10 cellular contexts compared by ENCODE assay signal in the genomic region with DNA sequence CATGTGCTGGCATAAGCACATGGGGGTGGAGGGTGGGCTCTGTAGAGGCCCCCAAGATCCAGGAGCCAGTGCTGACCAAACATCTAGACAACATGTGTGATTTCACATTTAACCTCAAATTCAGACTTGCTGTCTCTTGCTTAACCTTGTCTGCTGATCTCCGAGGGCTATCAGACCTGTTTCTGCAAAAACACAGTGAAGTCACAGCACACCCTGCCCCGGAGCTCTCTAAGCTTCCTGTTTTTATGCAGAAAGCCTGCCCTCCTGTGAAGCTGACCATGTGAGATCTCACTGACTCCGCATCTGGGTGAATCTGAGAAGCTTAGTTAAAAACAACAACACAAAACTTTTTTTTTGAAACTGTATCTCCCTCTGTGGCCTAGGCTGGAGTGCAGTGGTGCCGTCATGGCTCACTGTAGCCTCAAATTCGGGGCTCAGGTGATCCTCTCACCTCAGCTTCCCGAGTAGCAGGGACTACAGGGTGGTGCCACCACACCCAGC. TPM values are rescaled to one million over a fixed set of nuclear protein-coding genes. Genes with fewer than 3 reads are reported as not detected.
DNase-seq lines count a peak whose midpoint lies in the region; ATAC-seq and TF ChIP-seq lines count a peak whose summit lies in the region.
"Had no signal": no experiment of that assay in that cellular context is flagged by ENCODE, and none has a peak within 500 bp of the region (broad histone marks: within the 10 kb centered on the region; RNA-seq: fewer than 3 reads in every experiment).

No MANE protein-coding gene starts in this region.

- no peaks in the 10 kb centered on the region for H3K9me3 Mint-ChIP-seq in CD4-positive, CD25-positive, alpha-beta regulatory T cell

- H3K4me3 Mint-ChIP-seq in CD4-positive, CD25-positive, alpha-beta regulatory T cell: peak overlapping the region; percentile 73 to 79 (median 76)

- H3K36me3 Mint-ChIP-seq in CD4-positive, CD25-positive, alpha-beta regulatory T cell: peaks cover 3% of the 10 kb centered on the region

- intact Hi-C loops in colonic mucosa (cut with DNase I): no loop called here

- no peak for TF ChIP-seq CTCF in colonic mucosa (IDR thresholded peaks at IDR 0.05)

- no peaks in the 10 kb centered on the region for H3K27me3 ChIP-seq in CD4-positive, CD25-positive, alpha-beta regulatory T cell (ENCODE audit: control insufficient read depth, insufficient read depth, low read length)
- H3K27me3 ChIP-seq in colonic mucosa: no peaks in the 10 kb centered on the region
- no peaks in the 10 kb centered on the region for H3K27me3 ChIP-seq in mucosa of rectum (ENCODE audit: control insufficient read depth in 2 of 2, insufficient read depth in 2 of 2, low read length in 2 of 2)

- peak overlapping the region; percentile 78 for H3K27ac ChIP-seq in CD4-positive, CD25-positive, alpha-beta regulatory T cell (ENCODE audit: insufficient read depth, low read length, poor library complexity, severe bottlenecking)
- H3K27ac ChIP-seq in colonic mucosa (peak overlapping the region; percentile 55), mucosa of rectum (ENCODE audit: low read depth in 2 of 2, low read length in 2 of 2) (peak overlapping the region; percentile 68 to 74)

- ATAC-seq in CD4-positive, CD25-positive, alpha-beta regulatory T cell (ENCODE audit: low read depth in 2 of 2): peak; percentile 99
- no peak for ATAC-seq in GM19023 (IDR thresholded peaks at IDR 0.05; ENCODE audit: unreplicated experiment)
- no peak for ATAC-seq in HG02763 (IDR thresholded peaks at IDR 0.05; ENCODE audit: unreplicated experiment)
- no peak for ATAC-seq in GM18502 (IDR thresholded peaks at IDR 0.05; ENCODE audit: poor library complexity, unreplicated experiment)

- no peaks in the 10 kb centered on the region for H3K9me3 ChIP-seq in CD4-positive, CD25-positive, alpha-beta regulatory T cell (ENCODE audit: control insufficient read depth in 2 of 2, low read length in 2 of 2)
- H3K9me3 ChIP-seq in colonic mucosa: no peaks in the 10 kb centered on the region
- no peaks in the 10 kb centered on the region for H3K9me3 ChIP-seq in mucosa of rectum (ENCODE audit: control insufficient read depth in 2 of 2, low read length in 2 of 2)

- no peaks in the 10 kb centered on the region for H3K36me3 ChIP-seq in CD4-positive, CD25-positive, alpha-beta regulatory T cell (ENCODE audit: control insufficient read depth, insufficient read depth, low read length)
- H3K36me3 ChIP-seq in colonic mucosa: no peaks in the 10 kb centered on the region
- H3K36me3 ChIP-seq in mucosa of rectum (ENCODE audit: control insufficient read depth in 2 of 2, insufficient read depth in 2 of 2, low read length in 2 of 2): no peaks in the 10 kb centered on the region

- peaks cover 8 to 65% (median 23%) of the 10 kb centered on the region in 4 donors for H3K4me1 Mint-ChIP-seq in CD4-positive, CD25-positive, alpha-beta regulatory T cell

- H3K9ac ChIP-seq in colonic mucosa (ENCODE audit: low read depth in 2 of 2, low read length in 2 of 2): no peak overlapping the region
- H3K9ac ChIP-seq in mucosa of rectum (ENCODE audit: low read depth in 1 of 2, low read length in 2 of 2): peak overlapping the region in 1 of 2 donors; percentile 17

- peak; percentile 32 to 97 (median 84) for DNase-seq in CD4-positive, CD25-positive, alpha-beta regulatory T cell
- DNase-seq in SKM-1 (lab: John Stamatoyannopoulos, UW; ENCODE audit: unreplicated experiment) (peak; percentile 89), colonic mucosa (no peak), NCI-H2171 treated with DMSO at 0.1 percent for 48 hours (lab: John Stamatoyannopoulos, UW) (no peak)
- DNase-seq: NCI-H1436 treated with DMSO at 0.1 percent for 48 hours had no signal

- peak overlapping the region; percentile 29 for H3K4me3 ChIP-seq in CD4-positive, CD25-positive, alpha-beta regulatory T cell (ENCODE audit: low read depth, low read length)
- H3K4me3 ChIP-seq in colonic mucosa: no peak overlapping the region
- H3K4me3 ChIP-seq in mucosa of rectum (ENCODE audit: low read length in 2 of 2): no peak overlapping the region

- peaks cover 58% of the 10 kb centered on the region for H3K4me1 ChIP-seq in CD4-positive, CD25-positive, alpha-beta regulatory T cell (ENCODE audit: control insufficient read depth, insufficient read depth, low read length, poor library complexity, severe bottlenecking)
- H3K4me1 ChIP-seq in colonic mucosa: no peaks in the 10 kb centered on the region
- peaks cover 0 to 3% of the 10 kb centered on the region in 2 donors for H3K4me1 ChIP-seq in mucosa of rectum (ENCODE audit: control insufficient read depth in 2 of 2, insufficient read depth in 2 of 2, low read length in 2 of 2)

- no peaks in the 10 kb centered on the region for H3K27me3 Mint-ChIP-seq in CD4-positive, CD25-positive, alpha-beta regulatory T cell

- peak overlapping the region; percentile 99 to 100 (median 99) for H3K27ac Mint-ChIP-seq in CD4-positive, CD25-positive, alpha-beta regulatory T cell

RNA-seq across cellular contexts. Expression of gene DPEP2, which starts 6.6 kb away (rescaled TPM):
- 52.4 TPM for total RNA-seq in CD4-positive, CD25-positive, alpha-beta regulatory T cell
- 10 to 100 TPM; 52.2 to 70.0 (median 63.4) TPM for polyA plus RNA-seq in CD4-positive, CD25-positive, alpha-beta regulatory T cell
- total RNA-seq in colonic mucosa: under 1 TPM; 0.88 to 0.96 TPM
- total RNA-seq: Daoy had no signal

RNA-seq across cellular contexts. Expression of gene DPEP2NB, which starts 9.9 kb away (rescaled TPM):
- total RNA-seq in CD4-positive, CD25-positive, alpha-beta regulatory T cell: not detected
- polyA plus RNA-seq in CD4-positive, CD25-positive, alpha-beta regulatory T cell: not detected
- not detected for total RNA-seq in colonic mucosa
- total RNA-seq: Daoy had no signal

RNA-seq across cellular contexts. Expression of gene DDX28, which starts 17.2 kb away (rescaled TPM):
- 14.9 TPM for total RNA-seq in CD4-positive, CD25-positive, alpha-beta regulatory T cell
- polyA plus RNA-seq in CD4-positive, CD25-positive, alpha-beta regulatory T cell: 10 to 100 TPM; 48.0 to 68.2 (median 63.9) TPM
- 10 to 100 TPM in 1 of 2 donors, 1 to 10 TPM in 1; 6.8 to 10.7 TPM for total RNA-seq in colonic mucosa

RNA-seq across cellular contexts. Expression of gene DUS2, which starts 17.2 kb away (rescaled TPM):
- total RNA-seq in CD4-positive, CD25-positive, alpha-beta regulatory T cell: 15.2 TPM
- 10 to 100 TPM in 2 of 4 donors, 1 to 10 TPM in 2; 7.7 to 11.5 (median 10.3) TPM for polyA plus RNA-seq in CD4-positive, CD25-positive, alpha-beta regulatory T cell
- 10 to 100 TPM; 13.1 to 24.6 TPM for total RNA-seq in colonic mucosa

RNA-seq across cellular contexts. Expression of gene DPEP3, which starts 25.5 kb away (rescaled TPM):
- 0.44 TPM for total RNA-seq in CD4-positive, CD25-positive, alpha-beta regulatory T cell
- polyA plus RNA-seq in CD4-positive, CD25-positive, alpha-beta regulatory T cell: under 1 TPM in 1 of 4 donors, not detected in 3; 0.19 TPM
- not detected for total RNA-seq in colonic mucosa
- total RNA-seq: Daoy had no signal

Comparison
In these comparisons a context has a peak if more than half of its experiments do, and no peak if none do; other contexts are left out.
1. ATAC-seq: peak in CD4-positive, CD25-positive, alpha-beta regulatory T cell (2 of 2); none in GM19023 (single experiment), HG02763 (single experiment) and GM18502 (single experiment).
2. DNase-seq: peak in CD4-positive, CD25-positive, alpha-beta regulatory T cell (3 of 3) and SKM-1 (single experiment); none in colonic mucosa (single experiment) and NCI-H2171 treated with DMSO at 0.1 percent for 48 hours (single experiment).
3. RNA of gene DPEP2, which starts 6.6 kb away (total RNA-seq): 52.4 TPM in CD4-positive, CD25-positive, alpha-beta regulatory T cell (single experiment); 0.88 to 0.96 TPM in colonic mucosa; every median in the first group is over 10 times any median in the second.
4. Peak in every context shown above with its lines, with median percentiles within 50 percentile points of each other: H3K27ac ChIP-seq.